In genomic region chr11:44621140-44621681, GRCh38 we compare ENCODE assay signal across 8 cellular contexts. TPM values are rescaled to one million over a fixed set of nuclear protein-coding genes. Genes with fewer than 3 reads are reported as not detected.
A peak's percentile ranks its signal among the peaks of the same experiment; 100 is the strongest.
DNase-seq lines count a peak whose midpoint lies in the region; ATAC-seq and TF ChIP-seq lines count a peak whose summit lies in the region.

No MANE protein-coding gene starts in this region.

- H3K4me1 ChIP-seq in iPS-15b (ENCODE audit: control insufficient read depth, insufficient read depth, low read length), result peaks cover 2% of the 10 kb centered on the region
- peaks cover 8 to 9% of the 10 kb centered on the region in 2 donors for H3K4me1 ChIP-seq in gastrocnemius medialis

- H3K9me3 ChIP-seq in iPS-15b (ENCODE audit: control insufficient read depth, insufficient read depth, low read length), result no peaks in the 10 kb centered on the region
- H3K9me3 ChIP-seq in gastrocnemius medialis, result no peaks in the 10 kb centered on the region

- H3K27ac Mint-ChIP-seq in T-helper 2 cell treated with Interferon-gamma antibody and Interleukin-4, amounts not matched to agents 5 μg/mL and 100 μg/mL, for 36 hours, result no peak overlapping the region
- peak overlapping the region; percentile 9 to 87 (median 75) for H3K27ac Mint-ChIP-seq in brain

- in situ Hi-C loops in gastrocnemius medialis (cut with MboI; ENCODE audit: low sequenced_read_pairs in 4 of 4), result loop anchor here (5.0 to 10.0 kb wide), 3 partner anchors 104 to 291 kb away; partner anchors contain the start of gene TSPAN18 (in 1 of the 4)

- H3K36me3 Mint-ChIP-seq in T-helper 2 cell treated with Interferon-gamma antibody and Interleukin-4, amounts not matched to agents 5 μg/mL and 100 μg/mL, for 36 hours (ENCODE audit: low read depth), result peaks cover 31% of the 10 kb centered on the region
- no peaks in the 10 kb centered on the region for H3K36me3 Mint-ChIP-seq in brain

- peak; percentile 98 for TF ChIP-seq CTCF in 22Rv1 (IDR thresholded peaks at IDR 0.05)
- TF ChIP-seq CTCF in GM12872 (IDR thresholded peaks at IDR 0.05; ENCODE audit: insufficient read depth, low read depth, low read length), result peak; percentile 87
- TF ChIP-seq CTCF in brain (conservative IDR thresholded peaks at IDR 0.05), result peak; percentile 99 to 100
- peak; percentile 92 to 97 (median 95) for TF ChIP-seq CTCF in gastrocnemius medialis (IDR thresholded peaks at IDR 0.05 in 4 of 5, conservative IDR thresholded peaks at IDR 0.05 in 1 of 5)

- H3K27me3 ChIP-seq in iPS-15b (ENCODE audit: control insufficient read depth, insufficient read depth, low read length) (peaks cover 13% of the 10 kb centered on the region), gastrocnemius medialis (no peaks in the 10 kb centered on the region)

- intact Hi-C loops in gastrocnemius medialis (cut with DNase I; ENCODE audit: low total_unique reads), result loop anchor here (1.0 to 5.0 kb wide), 5 partner anchors 108 to 486 kb away; no protein-coding TSS in a partner anchor

- no peak overlapping the region for H3K27ac ChIP-seq in 22Rv1
- H3K27ac ChIP-seq in gastrocnemius medialis, result no peak overlapping the region

- peak; percentile 2 for DNase-seq in NCI-H1048 (lab: John Stamatoyannopoulos, UW)
- DNase-seq in T-helper 2 cell treated with Interferon-gamma antibody and Interleukin-4, amounts not matched to agents 5 μg/mL and 100 μg/mL, for 36 hours (ENCODE audit: low spot score), result peak; percentile 37
- peak in 1 of 2 donors; percentile 49 for DNase-seq in gastrocnemius medialis

- H3K36me3 ChIP-seq in iPS-15b (ENCODE audit: control insufficient read depth, insufficient read depth, low read length), result no peaks in the 10 kb centered on the region
- H3K36me3 ChIP-seq in gastrocnemius medialis, result no peaks in the 10 kb centered on the region

- H3K4me3 Mint-ChIP-seq in T-helper 2 cell treated with Interferon-gamma antibody and Interleukin-4, amounts not matched to agents 5 μg/mL and 100 μg/mL, for 36 hours, result no peak overlapping the region
- peak overlapping the region in 1 of 5 experiments; percentile 42 for H3K4me3 Mint-ChIP-seq in brain

- no peak overlapping the region for H3K9ac ChIP-seq in iPS-15b (ENCODE audit: low read depth, low read length)

- ATAC-seq in gastrocnemius medialis (peak; percentile 41 to 63), HG03460 (IDR thresholded peaks at IDR 0.05; ENCODE audit: unreplicated experiment) (no peak)

- no peaks in the 10 kb centered on the region for H3K27me3 Mint-ChIP-seq in T-helper 2 cell treated with Interferon-gamma antibody and Interleukin-4, amounts not matched to agents 5 μg/mL and 100 μg/mL, for 36 hours (ENCODE audit: low read depth)
- peaks cover 4% of the 10 kb centered on the region for H3K27me3 Mint-ChIP-seq in brain

- H3K4me3 ChIP-seq in iPS-15b (ENCODE audit: low read depth, low read length), result peak overlapping the region; percentile 55
- no peak overlapping the region for H3K4me3 ChIP-seq in gastrocnemius medialis

- peaks cover 14% of the 10 kb centered on the region for H3K4me1 Mint-ChIP-seq in T-helper 2 cell treated with Interferon-gamma antibody and Interleukin-4, amounts not matched to agents 5 μg/mL and 100 μg/mL, for 36 hours (ENCODE audit: low read depth)
- peaks cover 53% of the 10 kb centered on the region for H3K4me1 Mint-ChIP-seq in brain

- TF ChIP-seq POLR2A in gastrocnemius medialis (IDR thresholded peaks at IDR 0.05), result no peak

- H3K9me3 Mint-ChIP-seq in T-helper 2 cell treated with Interferon-gamma antibody and Interleukin-4, amounts not matched to agents 5 μg/mL and 100 μg/mL, for 36 hours, result no peaks in the 10 kb centered on the region
- H3K9me3 Mint-ChIP-seq in brain, result peaks cover 0 to 5% (median 3%) of the 10 kb centered on the region in 5 experiments

RNA-seq across cellular contexts. Expression of gene CD82, which starts 55.7 kb away (rescaled TPM):
- polyA plus RNA-seq in brain (ENCODE audit: insufficient read depth, low read depth, low replicate concordance), result 43.1 TPM
- 10 to 100 TPM in 3 of 4 donors, 1 to 10 TPM in 1; 4.5 to 17.5 (median 13.5) TPM for total RNA-seq in gastrocnemius medialis
